26 cellular contexts compared by ENCODE assay signal in genomic region chr19:28159065-28159464, GRCh38.
"Had no signal": no experiment of that assay in that cellular context is flagged by ENCODE, and none has a peak within 500 bp of the region (broad histone marks: within the 10 kb centered on the region; RNA-seq: fewer than 3 reads in every experiment).

No MANE protein-coding gene starts in this region.

- H3K4me1 ChIP-seq: colonic mucosa, esophagus muscularis mucosa, esophagus squamous epithelium, foreskin keratinocyte, gastrocnemius medialis, gastroesophageal sphincter, heart left ventricle had no signal

- H3K79me2 ChIP-seq: hepatocyte had no signal

- H3K9me3 ChIP-seq: colonic mucosa, gastrocnemius medialis had no signal

- H3K36me3 ChIP-seq: colonic mucosa, esophagus muscularis mucosa, esophagus squamous epithelium, gastrocnemius medialis, gastroesophageal sphincter, heart left ventricle, heart right ventricle had no signal

- ATAC-seq: effector memory CD8-positive, alpha-beta T cell; esophagus mucosa; foreskin keratinocyte; gastrocnemius medialis; gastroesophageal sphincter; heart left ventricle; heart right ventricle had no signal

- H3K27ac ChIP-seq: colonic mucosa, coronary artery, dorsolateral prefrontal cortex, epithelial cell of prostate, esophagus muscularis mucosa, esophagus squamous epithelium, foreskin keratinocyte, gastrocnemius medialis, gastroesophageal sphincter, heart left ventricle, heart right ventricle, hepatocyte had no signal

- H3K4me2 ChIP-seq: hepatocyte had no signal

- H3K4me3 ChIP-seq: colonic mucosa, coronary artery, dorsolateral prefrontal cortex, esophagus muscularis mucosa, esophagus squamous epithelium, gastrocnemius medialis, gastroesophageal sphincter, heart left ventricle, heart right ventricle, hepatocyte had no signal

- DNase-seq: colonic mucosa; cortex of kidney; dermis blood vessel endothelial cell; dorsolateral prefrontal cortex; effector CD4-positive, alpha-beta T cell; effector CD8-positive, alpha-beta T cell; effector memory CD4-positive, alpha-beta T cell; effector memory CD8-positive, alpha-beta T cell; endodermal cell; erythroblast; esophagus squamous epithelium; foreskin fibroblast; foreskin keratinocyte; foreskin melanocyte; gastrocnemius medialis; glutamatergic neuron; heart left ventricle; heart right ventricle had no signal

- FAIRE-seq: endothelial cell of umbilical vein, frontal cortex had no signal

- H3K27me3 ChIP-seq: colonic mucosa, dorsolateral prefrontal cortex, esophagus squamous epithelium, foreskin keratinocyte, gastrocnemius medialis, gastroesophageal sphincter, heart right ventricle, hepatocyte had no signal

- H2AFZ ChIP-seq: hepatocyte had no signal
